ENCODE assay signal across 16 cellular contexts in genomic region chr13:28181413-28181812, GRCh38. TPM values are rescaled to one million over a fixed set of nuclear protein-coding genes. Genes with fewer than 3 reads are reported as not detected.
DNase-seq lines count a peak whose midpoint lies in the region; ATAC-seq and TF ChIP-seq lines count a peak whose summit lies in the region.
"Had no signal": no experiment of that assay in that cellular context is flagged by ENCODE, and none has a peak within 500 bp of the region (broad histone marks: within the 10 kb centered on the region; RNA-seq: fewer than 3 reads in every experiment).

No MANE protein-coding gene starts in this region.

- peaks cover 13% of the 10 kb centered on the region for H3K36me3 ChIP-seq in RWPE2 (ENCODE audit: low read depth)
- peaks cover 0 to 14% (median 0%) of the 10 kb centered on the region in 4 donors for H3K36me3 ChIP-seq in sigmoid colon

- TF ChIP-seq EP300 in sigmoid colon (IDR thresholded peaks at IDR 0.05), result no peak

- ATAC-seq in activated T-cell treated with anti-CD3 and anti-CD28 coated beads, Interleukin-2, amount 50 U/mL, for 4 hours, result peak; percentile 37 to 43
- ATAC-seq in RWPE2 (ENCODE audit: low read depth) (peak; percentile 97), GM18520 (IDR thresholded peaks at IDR 0.05; ENCODE audit: unreplicated experiment) (no peak)

- H3K4me3 Mint-ChIP-seq in activated T-cell treated with anti-CD3 and anti-CD28 coated beads, Interleukin-2, amount 50 U/mL, for 4 hours, result no peak overlapping the region
- H3K4me3 Mint-ChIP-seq in activated T-cell treated with anti-CD3 and anti-CD28 coated beads, Interleukin-2, amount 50 U/mL, for 24 hours, result no peak overlapping the region
- H3K4me3 Mint-ChIP-seq in stimulated activated naive CD8-positive, alpha-beta T cell treated with anti-CD3 and anti-CD28 coated beads, Interleukin-15, Interleukin-2, amounts not matched to agents 100 ng/mL and 50 ng/mL, for 24 hours, result no peak overlapping the region

- H3K27ac Mint-ChIP-seq in activated T-cell treated with anti-CD3 and anti-CD28 coated beads, Interleukin-2, amount 50 U/mL, for 24 hours, result no peak overlapping the region
- peak overlapping the region; percentile 9 for H3K27ac Mint-ChIP-seq in stimulated activated naive CD8-positive, alpha-beta T cell treated with anti-CD3 and anti-CD28 coated beads, Interleukin-15, Interleukin-2, amounts not matched to agents 100 ng/mL and 50 ng/mL, for 24 hours

- no peak for DNase-seq in activated T-cell treated with anti-CD3 and anti-CD28 coated beads, Interleukin-2, amount 50 U/mL, for 4 hours
- no peak for DNase-seq in activated T-cell treated with anti-CD3 and anti-CD28 coated beads, Interleukin-2, amount 50 U/mL, for 24 hours
- DNase-seq in RWPE2 (ENCODE audit: low spot score) (no peak), fibroblast of peridontal ligament (ENCODE audit: extremely low read depth) (peak; percentile 12), activated gamma-delta T cell (lab: John Stamatoyannopoulos, UW) (no peak), sigmoid colon (no peak)
- DNase-seq: activated CD4-positive, alpha-beta T cell treated with anti-CD3 and anti-CD28 coated beads for 1 hour; activated effector memory CD4-positive, alpha-beta T cell treated with anti-CD3 and anti-CD28 coated beads, Interleukin-2, amount 50 U/mL, for 16 hours; DMS79; NCI-H1105; NCI-H524 treated with DMSO at 0.1 percent for 48 hours; posterior cingulate gyrus; stimulated activated CD4-positive, alpha-beta T cell treated with anti-CD3 and anti-CD28 coated beads, Interleukin-4, amount 100 ng/mL, for 1 hour; substantia nigra had no signal

- no peaks in the 10 kb centered on the region for H3K27me3 Mint-ChIP-seq in activated T-cell treated with anti-CD3 and anti-CD28 coated beads, Interleukin-2, amount 50 U/mL, for 4 hours (ENCODE audit: low read depth)
- no peaks in the 10 kb centered on the region for H3K27me3 Mint-ChIP-seq in activated T-cell treated with anti-CD3 and anti-CD28 coated beads, Interleukin-2, amount 50 U/mL, for 24 hours
- H3K27me3 Mint-ChIP-seq in stimulated activated naive CD8-positive, alpha-beta T cell treated with anti-CD3 and anti-CD28 coated beads, Interleukin-15, Interleukin-2, amounts not matched to agents 100 ng/mL and 50 ng/mL, for 24 hours, result no peaks in the 10 kb centered on the region

- peaks cover 37% of the 10 kb centered on the region for H3K4me1 Mint-ChIP-seq in activated T-cell treated with anti-CD3 and anti-CD28 coated beads, Interleukin-2, amount 50 U/mL, for 4 hours (ENCODE audit: low read depth)
- H3K4me1 Mint-ChIP-seq in activated T-cell treated with anti-CD3 and anti-CD28 coated beads, Interleukin-2, amount 50 U/mL, for 24 hours (ENCODE audit: low read depth), result peaks cover 46% of the 10 kb centered on the region
- H3K4me1 Mint-ChIP-seq in stimulated activated naive CD8-positive, alpha-beta T cell treated with anti-CD3 and anti-CD28 coated beads, Interleukin-15, Interleukin-2, amounts not matched to agents 100 ng/mL and 50 ng/mL, for 24 hours (ENCODE audit: low read depth), result peaks cover 39% of the 10 kb centered on the region

- H3K4me1 ChIP-seq in RWPE2 (ENCODE audit: insufficient read depth, poor library complexity, severe bottlenecking) (peaks cover 11% of the 10 kb centered on the region), sigmoid colon (no peaks in the 10 kb centered on the region)

- H3K27me3 ChIP-seq in RWPE2 (ENCODE audit: insufficient read depth, poor library complexity, severe bottlenecking) (no peaks in the 10 kb centered on the region), sigmoid colon (no peaks in the 10 kb centered on the region)

- TF ChIP-seq CTCF in RWPE2 (IDR thresholded peaks at IDR 0.05; ENCODE audit: poor library complexity, severe bottlenecking) (no peak), sigmoid colon (IDR thresholded peaks at IDR 0.05) (no peak)

- H3K27ac ChIP-seq in RWPE2 (ENCODE audit: poor library complexity, severe bottlenecking) (no peak overlapping the region), sigmoid colon (no peak overlapping the region)

- H3K9me3 Mint-ChIP-seq in activated T-cell treated with anti-CD3 and anti-CD28 coated beads, Interleukin-2, amount 50 U/mL, for 4 hours, result no peaks in the 10 kb centered on the region
- H3K9me3 Mint-ChIP-seq in activated T-cell treated with anti-CD3 and anti-CD28 coated beads, Interleukin-2, amount 50 U/mL, for 24 hours, result no peaks in the 10 kb centered on the region
- no peaks in the 10 kb centered on the region for H3K9me3 Mint-ChIP-seq in stimulated activated naive CD8-positive, alpha-beta T cell treated with anti-CD3 and anti-CD28 coated beads, Interleukin-15, Interleukin-2, amounts not matched to agents 100 ng/mL and 50 ng/mL, for 24 hours

- H3K9me3 ChIP-seq in RWPE2 (ENCODE audit: severe bottlenecking) (no peaks in the 10 kb centered on the region), sigmoid colon (no peaks in the 10 kb centered on the region)

- TF ChIP-seq POLR2A in sigmoid colon (IDR thresholded peaks at IDR 0.05), result no peak

- H3K4me3 ChIP-seq in RWPE2 (ENCODE audit: severe bottlenecking) (no peak overlapping the region), sigmoid colon (no peak overlapping the region)

- H3K36me3 Mint-ChIP-seq in activated T-cell treated with anti-CD3 and anti-CD28 coated beads, Interleukin-2, amount 50 U/mL, for 4 hours (ENCODE audit: insufficient read depth), result peaks cover 24% of the 10 kb centered on the region
- H3K36me3 Mint-ChIP-seq in activated T-cell treated with anti-CD3 and anti-CD28 coated beads, Interleukin-2, amount 50 U/mL, for 24 hours (ENCODE audit: low read depth), result peaks cover 57% of the 10 kb centered on the region
- peaks cover 44% of the 10 kb centered on the region for H3K36me3 Mint-ChIP-seq in stimulated activated naive CD8-positive, alpha-beta T cell treated with anti-CD3 and anti-CD28 coated beads, Interleukin-15, Interleukin-2, amounts not matched to agents 100 ng/mL and 50 ng/mL, for 24 hours (ENCODE audit: low read depth)

- 79 to 90% methylated on average over 2 of the region's 2 CpGs for WGBS in sigmoid colon, 2 donors

- intact Hi-C loops in sigmoid colon (cut with DNase I), result no loop called here

RNA-seq across cellular contexts. Expression of gene PAN3, which starts 43.1 kb away (rescaled TPM):
- total RNA-seq in activated T-cell treated with anti-CD3 and anti-CD28 coated beads, Interleukin-2, amount 50 U/mL, for 4 hours, result 10 to 100 TPM; 23.0 to 26.2 (median 26.1) TPM
- 10 to 100 TPM; 39.2 to 43.3 (median 41.7) TPM for total RNA-seq in sigmoid colon
- 10 to 100 TPM in 1 of 3 donors, 1 to 10 TPM in 2; 5.1 to 12.0 (median 6.6) TPM for polyA plus RNA-seq in sigmoid colon
